24 cellular contexts compared by ENCODE assay signal in the genomic region with DNA sequence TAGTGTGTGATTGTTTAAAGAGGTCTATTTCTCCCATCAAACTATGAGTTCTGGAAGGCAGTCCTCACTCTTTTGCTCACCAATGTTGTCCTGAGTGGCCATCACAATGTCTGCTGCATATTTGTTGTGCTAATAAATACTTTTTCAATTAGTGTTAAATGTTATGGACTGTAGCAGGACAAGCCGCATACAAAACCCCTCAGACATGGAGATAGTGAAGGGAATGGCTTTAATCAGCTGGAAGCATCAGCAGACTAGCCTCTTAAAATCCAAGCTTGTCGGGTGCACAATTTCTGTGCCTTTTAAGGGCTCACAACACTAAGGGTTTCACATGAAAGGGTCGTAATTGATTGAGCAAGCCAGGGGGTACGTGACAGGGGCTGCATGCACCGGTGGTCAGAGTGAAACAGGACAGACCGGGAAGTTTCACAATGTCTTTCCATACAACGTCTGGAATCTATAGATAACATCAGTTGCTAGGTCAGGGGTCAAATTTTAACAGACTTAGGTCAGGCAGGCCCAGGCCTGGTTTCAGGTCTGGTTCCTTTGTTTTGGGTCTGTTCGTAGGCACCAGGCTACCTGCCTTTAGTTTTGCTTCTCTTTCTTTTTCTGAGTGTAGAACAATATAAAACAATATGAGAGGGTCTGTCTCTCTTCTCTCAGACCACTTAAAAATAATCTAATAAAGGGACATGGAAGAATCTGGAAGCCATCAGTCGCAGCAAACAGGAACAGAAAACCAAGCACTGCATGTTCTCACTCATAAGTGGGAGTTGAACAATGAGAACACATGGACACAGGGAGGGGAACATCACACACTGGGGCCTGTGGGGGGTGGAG.
"Had no signal": no experiment of that assay in that cellular context is flagged by ENCODE, and none has a peak within 500 bp of the region (broad histone marks: within the 10 kb centered on the region; RNA-seq: fewer than 3 reads in every experiment).

No MANE protein-coding gene starts in this region.

- H3K4me1 ChIP-seq: esophagus squamous epithelium, gastrocnemius medialis, parathyroid adenoma, testis, vagina had no signal

- H3K27me3 Mint-ChIP-seq: activated B cell treated with CpG ODN at 0.5 μM for 24 hours; activated CD4-positive, alpha-beta T cell treated with anti-CD3 and anti-CD28 coated beads for 36 hours; activated naive CD8-positive, alpha-beta T cell treated with anti-CD3 and anti-CD28 coated beads for 36 hours; stimulated activated naive B cell treated with anti-CD40 and anti-IgM and Interleukin-4, amounts not matched to agents 10 μg/mL and 1 μg/mL and 100 μg/mL, for 72 hours; type B pancreatic cell had no signal

- H3K9ac ChIP-seq: parathyroid adenoma had no signal

- H3K36me3 Mint-ChIP-seq: activated naive CD8-positive, alpha-beta T cell treated with anti-CD3 and anti-CD28 coated beads for 36 hours; stimulated activated naive B cell treated with anti-CD40 and anti-IgM and Interleukin-4, amounts not matched to agents 10 μg/mL and 1 μg/mL and 100 μg/mL, for 72 hours; type B pancreatic cell had no signal

- H3K27ac Mint-ChIP-seq: activated B cell treated with CpG ODN at 0.5 μM for 24 hours; activated CD4-positive, alpha-beta T cell treated with anti-CD3 and anti-CD28 coated beads for 36 hours; activated naive CD8-positive, alpha-beta T cell treated with anti-CD3 and anti-CD28 coated beads for 36 hours; stimulated activated naive B cell treated with anti-CD40 and anti-IgM and Interleukin-4, amounts not matched to agents 10 μg/mL and 1 μg/mL and 100 μg/mL, for 72 hours; type B pancreatic cell had no signal

- H3K27ac ChIP-seq: coronary artery, esophagus squamous epithelium, gastrocnemius medialis, parathyroid adenoma, testis, vagina had no signal

- H3K4me1 Mint-ChIP-seq: activated B cell treated with CpG ODN at 0.5 μM for 24 hours; activated CD4-positive, alpha-beta T cell treated with anti-CD3 and anti-CD28 coated beads for 36 hours; activated naive CD8-positive, alpha-beta T cell treated with anti-CD3 and anti-CD28 coated beads for 36 hours; stimulated activated naive B cell treated with anti-CD40 and anti-IgM and Interleukin-4, amounts not matched to agents 10 μg/mL and 1 μg/mL and 100 μg/mL, for 72 hours had no signal

- H3K9me3 ChIP-seq: esophagus squamous epithelium, gastrocnemius medialis, testis, vagina had no signal

- ATAC-seq: activated CD4-positive, alpha-beta T cell treated with anti-CD3 and anti-CD28 coated beads for 36 hours; activated T-cell treated with anti-CD3 and anti-CD28 coated beads, Interleukin-2, amount 50 U/mL, for 4 hours; gastrocnemius medialis; mucosa of descending colon; sciatic nerve; stimulated activated naive B cell treated with anti-CD40 and anti-IgM and Interleukin-4, amounts not matched to agents 10 μg/mL and 1 μg/mL and 100 μg/mL, for 72 hours had no signal

- H3K4me3 Mint-ChIP-seq: activated B cell treated with CpG ODN at 0.5 μM for 24 hours; activated CD4-positive, alpha-beta T cell treated with anti-CD3 and anti-CD28 coated beads for 36 hours; activated naive CD8-positive, alpha-beta T cell treated with anti-CD3 and anti-CD28 coated beads for 36 hours; activated T-cell treated with anti-CD3 and anti-CD28 coated beads, Interleukin-2, amount 50 U/mL, for 4 hours; stimulated activated naive B cell treated with anti-CD40 and anti-IgM and Interleukin-4, amounts not matched to agents 10 μg/mL and 1 μg/mL and 100 μg/mL, for 72 hours; type B pancreatic cell had no signal

- H3K36me3 ChIP-seq: esophagus squamous epithelium, gastrocnemius medialis, vagina had no signal

- H3K27me3 ChIP-seq: esophagus squamous epithelium, gastrocnemius medialis, testis, vagina had no signal

- DNase-seq: activated B cell treated with CpG ODN at 0.5 μM for 24 hours; activated CD4-positive, alpha-beta T cell treated with anti-CD3 and anti-CD28 coated beads for 36 hours; activated CD4-positive, alpha-beta T cell treated with anti-CD3 and anti-CD28 coated beads, Interleukin-2, amount 50 U/mL, for 48 hours; activated CD8-positive, alpha-beta memory T cell treated with anti-CD3 and anti-CD28 coated beads, Interleukin-2, amount 50 U/mL, for 48 hours; activated naive CD4-positive, alpha-beta T cell treated with Interleukin-2 at 50 U/mL for 16 hours; activated naive CD8-positive, alpha-beta T cell treated with anti-CD3 and anti-CD28 coated beads for 36 hours; activated T-cell treated with anti-CD3 and anti-CD28 coated beads, Interleukin-2, amount 50 U/mL, for 4 hours; cerebellar nuclear complex; esophagus squamous epithelium; gastrocnemius medialis; hypothalamus; mucosa of descending colon; nucleus accumbens; small intestine; stimulated activated CD4-positive, alpha-beta T cell treated with anti-CD3 and anti-CD28 coated beads, Interleukin-2, amount 100 ng/mL, for 48 hours; stimulated activated CD8-positive, alpha-beta memory T cell treated with anti-CD3 and anti-CD28 coated beads, Interleukin-4, amount 100 ng/mL, for 48 hours; stimulated activated naive B cell treated with anti-CD40 and anti-IgM and Interleukin-4, amounts not matched to agents 10 μg/mL and 1 μg/mL and 100 μg/mL, for 72 hours; T1000; testis had no signal

- H3K4me3 ChIP-seq: coronary artery, esophagus squamous epithelium, gastrocnemius medialis, mucosa of descending colon, testis, vagina had no signal

- H3K79me2 ChIP-seq: parathyroid adenoma had no signal

- H2AFZ ChIP-seq: parathyroid adenoma had no signal

- H3K9me3 Mint-ChIP-seq: activated B cell treated with CpG ODN at 0.5 μM for 24 hours; activated naive CD8-positive, alpha-beta T cell treated with anti-CD3 and anti-CD28 coated beads for 36 hours; type B pancreatic cell had no signal
